Comparison of ENCODE assay signal across 26 cellular contexts in the genomic region with DNA sequence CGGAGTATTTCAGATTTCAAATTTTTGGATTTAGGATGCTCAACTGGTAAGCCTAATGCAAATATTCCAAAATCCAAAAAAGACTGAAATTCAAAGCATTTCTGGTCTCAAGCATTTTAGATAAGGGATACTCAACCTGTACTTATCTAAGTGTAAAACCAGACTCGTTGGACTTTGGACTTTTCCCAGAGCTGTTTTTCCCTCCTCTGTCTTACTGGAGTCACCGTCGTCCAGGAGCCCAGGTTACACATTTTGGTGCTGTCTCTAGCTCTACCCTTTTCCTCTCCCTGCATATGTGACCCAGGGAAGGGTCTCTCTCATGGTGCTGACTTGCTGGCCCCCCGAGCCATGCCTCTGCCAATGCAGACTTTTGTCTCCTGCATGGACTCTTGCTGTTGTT. TPM values are rescaled to one million over a fixed set of nuclear protein-coding genes. Genes with fewer than 3 reads are reported as not detected.
DNase-seq lines count a peak whose midpoint lies in the region; ATAC-seq, FAIRE-seq and TF ChIP-seq lines count a peak whose summit lies in the region.
"Had no signal": no experiment of that assay in that cellular context is flagged by ENCODE, and none has a peak within 500 bp of the region (broad histone marks: within the 10 kb centered on the region; RNA-seq: fewer than 3 reads in every experiment).

No MANE protein-coding gene starts in this region.

- H3K4me3 ChIP-seq in HepG2 (replicated peaks in 1 of 3; ENCODE audit: insufficient read depth in 1 of 3, low read depth in 2 of 3, low read length in 3 of 3) (no peak overlapping the region), right lobe of liver (no peak overlapping the region), Loucy (ENCODE audit: low read length, poor library complexity, severe bottlenecking) (no peak overlapping the region)
- H3K4me3 ChIP-seq: A549; BLaER1 treated with 17β-estradiol and CSF1 and Interleukin-3, amounts not matched to agents 10 nM and 100 nM; GM23338 had no signal

- H3K9me3 ChIP-seq in HepG2 (ENCODE audit: low read length) (no peaks in the 10 kb centered on the region), right lobe of liver (no peaks in the 10 kb centered on the region), Loucy (ENCODE audit: insufficient read depth, low read depth, low read length) (no peaks in the 10 kb centered on the region)
- H3K9me3 ChIP-seq: A549; BE2C; BLaER1 treated with 17β-estradiol and CSF1 and Interleukin-3, amounts not matched to agents 10 nM and 100 nM had no signal

- H3K4me2 ChIP-seq in HepG2 (ENCODE audit: low read depth, low read length) (no peak overlapping the region), Loucy (ENCODE audit: low read depth, low read length, poor library complexity, severe bottlenecking) (no peak overlapping the region)
- H3K4me2 ChIP-seq: A549; BLaER1 treated with 17β-estradiol and CSF1 and Interleukin-3, amounts not matched to agents 10 nM and 100 nM; GM23338 had no signal

- no peak for TF ChIP-seq RAD21 in HepG2 (CRISPR knock-in tag; IDR thresholded peaks at IDR 0.05)

- H3K79me2 ChIP-seq in HepG2 (ENCODE audit: insufficient read depth, low read length) (no peaks in the 10 kb centered on the region), Loucy (ENCODE audit: insufficient read depth, low read length) (no peaks in the 10 kb centered on the region)

- no peaks in the 10 kb centered on the region for H3K36me3 ChIP-seq in HepG2 (replicated peaks in 1 of 2; ENCODE audit: control insufficient read depth in 1 of 2, insufficient read depth in 2 of 2, low read length in 2 of 2)
- no peaks in the 10 kb centered on the region for H3K36me3 ChIP-seq in right lobe of liver
- H3K36me3 ChIP-seq in Loucy (ENCODE audit: insufficient read depth, low read length), result no peaks in the 10 kb centered on the region
- H3K36me3 ChIP-seq: BE2C; BLaER1 treated with 17β-estradiol and CSF1 and Interleukin-3, amounts not matched to agents 10 nM and 100 nM had no signal

- CTCF ChIA-PET in HepG2 (lab: Yijun Ruan, JAX; ENCODE audit: low intra/inter-chr PET ratio, low total read pairs), result no interaction called here

- no peak overlapping the region for H2AFZ ChIP-seq in HepG2 (ENCODE audit: low read length)
- peak overlapping the region; percentile 14; the same call in 1 of the 2 replicates for H2AFZ ChIP-seq in Loucy (ENCODE audit: low read length)
- H2AFZ ChIP-seq: GM23338 had no signal

- in situ Hi-C loops in HepG2 (cut with HindIII; ENCODE audit: extremely low pct_ligation_motif_present, low pct_unique_long_range_greater_than_20kb), result no loop called here

- intact Hi-C loops in HepG2 (cut with micrococcal nuclease; ENCODE audit: unreplicated experiment) (no loop called here), right lobe of liver (cut with DNase I) (no loop called here)

- WGBS in HepG2 (ENCODE audit: low lambda C conversion rate), result 9% methylated on average over 5 of the region's 5 CpGs
- 57% methylated on average over 4 of the region's 5 CpGs for WGBS in right lobe of liver (ENCODE audit: insufficient coverage, low coverage, low lambda C conversion rate, missing lambda C conversion rate)

- peak; percentile 26 for FAIRE-seq in HepG2 (lab: Jason Lieb, UNC)
- no peak for FAIRE-seq in frontal cortex (lab: Jason Lieb, UNC)
- FAIRE-seq: A549, GM12891, GM18507 had no signal

- DNase-seq in HepG2 (ENCODE audit: low spot score) (peak; percentile 42), right lobe of liver (no peak), mucosa of gallbladder (ENCODE audit: low spot score) (peak; percentile 29), frontal cortex (ENCODE audit: low spot score in 2 of 2) (no peak), HCEC 1CT (no peak)
- DNase-seq in effector CD4-positive, alpha-beta T cell, result no peak
- DNase-seq: 8988T; ACHN; AML-193; BE2C; Calu3; CD4-positive, alpha-beta T cell; CD8-positive, alpha-beta memory T cell; DMS153; DMS79 treated with DMSO at 0.1 percent for 48 hours; GF-D8; H9; HFFc6 had no signal

- TF ChIP-seq CTCF in HepG2 (CRISPR knock-in tag; IDR thresholded peaks at IDR 0.05) (no peak), right lobe of liver (IDR thresholded peaks at IDR 0.05) (no peak), Loucy (conservative IDR thresholded peaks at IDR 0.05; ENCODE audit: low read length) (no peak)

- H4K20me1 ChIP-seq in HepG2 (ENCODE audit: insufficient read depth, low read length) (no peaks in the 10 kb centered on the region), Loucy (ENCODE audit: insufficient read depth, low read length, poor library complexity, severe bottlenecking) (no peaks in the 10 kb centered on the region)
- H4K20me1 ChIP-seq: BLaER1 treated with 17β-estradiol and CSF1 and Interleukin-3, amounts not matched to agents 10 nM and 100 nM had no signal

- H3K4me1 ChIP-seq in HepG2 (ENCODE audit: insufficient read depth, low read length) (peaks cover 9% of the 10 kb centered on the region; the same call in 1 of the 2 replicates), right lobe of liver (no peaks in the 10 kb centered on the region), Loucy (ENCODE audit: insufficient read depth, low read length, poor library complexity, severe bottlenecking) (peaks cover 59% of the 10 kb centered on the region)
- H3K4me1 ChIP-seq: A549, BE2C had no signal

- H3K9ac ChIP-seq in HepG2 (ENCODE audit: insufficient read depth, low read depth, low read length), result no peak overlapping the region
- no peak overlapping the region for H3K9ac ChIP-seq in Loucy (ENCODE audit: low read depth, low read length, poor library complexity, severe bottlenecking)
- H3K9ac ChIP-seq: BLaER1 treated with 17β-estradiol and CSF1 and Interleukin-3, amounts not matched to agents 10 nM and 100 nM had no signal

- no peaks in the 10 kb centered on the region for H3K9me2 ChIP-seq in Loucy (replicated peaks; ENCODE audit: low read depth, low read length)

- H3K27me3 ChIP-seq in HepG2 (ENCODE audit: control insufficient read depth in 1 of 2, insufficient read depth in 2 of 2, low read length in 2 of 2) (peaks cover 0 to 8% of the 10 kb centered on the region in 2 experiments; a peak in 1 of 5 replicates), right lobe of liver (no peaks in the 10 kb centered on the region), Loucy (ENCODE audit: insufficient read depth, low read length, poor library complexity, severe bottlenecking) (no peaks in the 10 kb centered on the region)
- H3K27me3 ChIP-seq: BLaER1 treated with 17β-estradiol and CSF1 and Interleukin-3, amounts not matched to agents 10 nM and 100 nM had no signal

- ATAC-seq in HepG2, result no peak
- no peak for ATAC-seq in right lobe of liver
- ATAC-seq: A549, GM23338 had no signal

- H3K27ac ChIP-seq in HepG2 (ENCODE audit: extremely low read length, insufficient read depth, low read length) (no peak overlapping the region), right lobe of liver (no peak overlapping the region)
- H3K27ac ChIP-seq: A549; BLaER1 treated with 17β-estradiol and CSF1 and Interleukin-3, amounts not matched to agents 10 nM and 100 nM had no signal

- TF ChIP-seq EP300 in HepG2 (IDR thresholded peaks at IDR 0.05; ENCODE audit: low read depth in 2 of 2, low read length in 2 of 2) (no peak), HepG2 (CRISPR knock-in tag; IDR thresholded peaks at IDR 0.05; ENCODE audit: borderline replicate concordance) (no peak)

- BruUV-seq in HepG2 (replicated peaks; lab: Mats Ljungman, UMichigan), result no TSS peak

- H3F3A ChIP-seq in Loucy (ENCODE audit: low read depth), result no peaks in the 10 kb centered on the region

- TF ChIP-seq POLR2A in HepG2 (IDR thresholded peaks at IDR 0.05; ENCODE audit: insufficient read depth in 1 of 2, low read depth in 2 of 2, low read length in 2 of 2), result no peak
- TF ChIP-seq POLR2A in right lobe of liver (IDR thresholded peaks at IDR 0.05), result no peak

- POLR2A ChIA-PET in HepG2 (lab: Yijun Ruan, JAX), result no interaction called here

TF ChIP-seq in HepG2, 621 proteins besides CTCF, POLR2A, EP300 and RAD21:
- TF ChIP-seq ZNF3 (CRISPR knock-in tag; IDR thresholded peaks at IDR 0.05) (no peak), HNF4G (IDR thresholded peaks at IDR 0.05; ENCODE audit: borderline replicate concordance, low read depth, low read length) (peak; percentile 31; the same call in 1 of the 2 replicates), HNF4G (CRISPR knock-in tag; IDR thresholded peaks at IDR 0.05; ENCODE audit: borderline replicate concordance, low read depth) (no peak), HNF4A (CRISPR knock-in tag; IDR thresholded peaks at IDR 0.05) (peak; percentile 45)

RNA-seq across cellular contexts. Expression of a gene that starts 46.0 kb away (rescaled TPM):
- total RNA-seq in HepG2 (2016; rRNA removed; fragmentation: Illumina TruSeq; extraction: Trizol) (0.29 and 0.31 TPM in 2 replicates), right lobe of liver (10 to 100 TPM in 2 of 6 experiments, 1 to 10 TPM in 4; 4.8 to 13.2 (median 6.7) TPM), mucosa of gallbladder (264 TPM), frontal cortex (8.2 TPM)
- not detected in 2 replicates for total RNA-seq in HepG2 (2016; cell fraction: cytosol; rRNA removed; fragmentation: Illumina TruSeq; extraction: Trizol; ENCODE audit: low read depth)
- 0.30 and 0.54 TPM in 2 replicates for total RNA-seq in HepG2 (2016; cell fraction: insoluble cytoplasmic fraction; rRNA removed; fragmentation: Illumina TruSeq; extraction: Trizol)
- 0.10 and 0.87 TPM in 2 replicates for total RNA-seq in HepG2 (2016; cell fraction: membrane; rRNA removed; fragmentation: Illumina TruSeq; extraction: Trizol)
- 0.63 and 1.1 TPM in 2 replicates for total RNA-seq in HepG2 (2016; cell fraction: nucleus; rRNA removed; fragmentation: Illumina TruSeq; extraction: Trizol)
- 1.3 TPM in 2 replicates for polyA plus RNA-seq in HepG2 (2011; rRNA removed)
- 0.74 and 0.94 TPM in 2 replicates for polyA plus RNA-seq in HepG2 (2011; cell fraction: cytosol; rRNA removed)
- polyA plus RNA-seq in HepG2 (2011; cell fraction: nucleus; rRNA removed), result 0.84 and 0.92 TPM in 2 replicates
- 0.21 and 0.65 TPM in 2 replicates for polyA plus RNA-seq in HepG2 (2012)
- polyA plus RNA-seq in HepG2 (2016; cell fraction: cytosol; fragmentation: Illumina TruSeq; extraction: Trizol; ENCODE audit: low read depth), result 0.25 and 0.49 TPM in 2 replicates
- polyA plus RNA-seq in HepG2 (2016; cell fraction: insoluble cytoplasmic fraction; fragmentation: Illumina TruSeq; extraction: Trizol; ENCODE audit: low read depth), result 0.27 and 0.80 TPM in 2 replicates
- 0.63 and 1.00 TPM in 2 replicates for polyA plus RNA-seq in HepG2 (2016; cell fraction: membrane; fragmentation: Illumina TruSeq; extraction: Trizol; ENCODE audit: low read depth)
- 0.67 and 0.96 TPM in 2 replicates for polyA plus RNA-seq in HepG2 (2016; cell fraction: nucleus; fragmentation: Illumina TruSeq; extraction: Trizol; ENCODE audit: insufficient read depth, low read depth)
- 1.5 and 3.0 TPM in 2 replicates for polyA minus RNA-seq in HepG2 (2011; rRNA and poly(A)+ RNA removed; ENCODE audit: low replicate concordance)
- polyA minus RNA-seq in HepG2 (2011; cell fraction: cytosol; rRNA and poly(A)+ RNA removed), result 1.4 and 1.9 TPM in 2 replicates
- 0.75 and 2.6 TPM in 2 replicates for polyA minus RNA-seq in HepG2 (2011; cell fraction: nucleus; rRNA and poly(A)+ RNA removed)
- total RNA-seq: Calu3; CD4-positive, alpha-beta T cell; CD8-positive, alpha-beta memory T cell; G401 had no signal
- polyA plus RNA-seq: CD14-positive monocyte; CD8-positive, alpha-beta memory T cell had no signal

Comparison
In these comparisons a context has a peak if more than half of its experiments do, and no peak if none do; other contexts are left out.
1. DNase-seq: peak in HepG2 (single experiment) and mucosa of gallbladder (single experiment); none in right lobe of liver (0 of 3), frontal cortex (0 of 2), HCEC 1CT (single experiment) and effector CD4-positive, alpha-beta T cell (single experiment).
2. RNA of a gene that starts 46.0 kb away (total RNA-seq): 264 TPM in mucosa of gallbladder (single experiment); 8.2 TPM in frontal cortex (single experiment), 4.8 to 13.2 TPM in right lobe of liver and 0.10 to 1.1 TPM in HepG2; every median in the first group is over 10 times any median in the second.